35 cellular contexts compared by ENCODE assay signal in genomic region chr2:65820454-65820853, GRCh38.
"Had no signal": no experiment of that assay in that cellular context is flagged by ENCODE, and none has a peak within 500 bp of the region (broad histone marks: within the 10 kb centered on the region; RNA-seq: fewer than 3 reads in every experiment).

No MANE protein-coding gene starts in this region.

- H3K4me1 ChIP-seq: ascending aorta had no signal

- H3K9me3 Mint-ChIP-seq: activated CD4-positive, alpha-beta memory T cell treated with anti-CD3 and anti-CD28 coated beads for 36 hours; activated CD4-positive, alpha-beta T cell treated with anti-CD3 and anti-CD28 coated beads, Interleukin-2, amount 10 ng/mL, durations not matched to agents 24 days and 14 days; activated CD8-positive, alpha-beta T cell treated with anti-CD3 and anti-CD28 coated beads for 36 hours; activated naive CD4-positive, alpha-beta T cell treated with anti-CD3 and anti-CD28 coated beads, Interleukin-2, amount 10 ng/mL, durations not matched to agents 7 days and 5 days; activated naive CD8-positive, alpha-beta T cell treated with anti-CD3 and anti-CD28 coated beads, Interleukin-2, amount 10 ng/mL, durations not matched to agents 7 days and 5 days; activated naive CD8-positive, alpha-beta T cell treated with anti-CD3 and anti-CD28 coated beads, Interleukin-2, amount 50 U/mL, for 24 hours; activated T-helper 2 cell treated with anti-CD3 and anti-CD28 coated beads, Interferon-gamma antibody, Interleukin-2, Interleukin-4, amounts not matched to agents 10 μg/mL and 5 μg/mL and 100 μg/mL, durations not matched to agents 14 hours and 24 hours and 36 hours; central memory CD8-positive, alpha-beta T cell; T-helper 1 cell treated with Interleukin-12 subunit alpha and Interleukin-12 subunit beta and Interleukin-4 antibody, amounts not matched to agents 30 μg/mL and 1 μg/mL, for 36 hours; T-helper 2 cell treated with Interferon-gamma antibody and Interleukin-4, amounts not matched to agents 5 μg/mL and 100 μg/mL, for 36 hours had no signal

- H3K27me3 ChIP-seq: ascending aorta, cardiac muscle cell had no signal

- H3K27me3 Mint-ChIP-seq: activated CD4-positive, alpha-beta memory T cell treated with anti-CD3 and anti-CD28 coated beads for 36 hours; activated CD4-positive, alpha-beta T cell treated with anti-CD3 and anti-CD28 coated beads, Interleukin-2, amount 10 ng/mL, durations not matched to agents 24 days and 14 days; activated CD8-positive, alpha-beta T cell treated with anti-CD3 and anti-CD28 coated beads for 36 hours; activated naive CD4-positive, alpha-beta T cell treated with anti-CD3 and anti-CD28 coated beads, Interleukin-2, amount 10 ng/mL, durations not matched to agents 7 days and 5 days; activated naive CD8-positive, alpha-beta T cell; activated naive CD8-positive, alpha-beta T cell treated with anti-CD3 and anti-CD28 coated beads, Interleukin-2, amount 10 ng/mL, durations not matched to agents 7 days and 5 days; brain; central memory CD8-positive, alpha-beta T cell had no signal

- H3K4me3 Mint-ChIP-seq: activated B cell treated with CpG ODN at 0.5 μM for 24 hours; activated CD4-positive, alpha-beta memory T cell treated with anti-CD3 and anti-CD28 coated beads for 36 hours; activated CD4-positive, alpha-beta T cell treated with anti-CD3 and anti-CD28 coated beads, Interleukin-2, amount 10 ng/mL, durations not matched to agents 24 days and 14 days; activated CD8-positive, alpha-beta T cell treated with anti-CD3 and anti-CD28 coated beads for 36 hours; activated naive CD4-positive, alpha-beta T cell treated with anti-CD3 and anti-CD28 coated beads, Interleukin-2, amount 10 ng/mL, durations not matched to agents 7 days and 5 days; activated naive CD4-positive, alpha-beta T cell treated with anti-CD3 and anti-CD28 coated beads, Interleukin-2, amount 50 U/mL, for 24 hours; activated naive CD8-positive, alpha-beta T cell; activated naive CD8-positive, alpha-beta T cell treated with anti-CD3 and anti-CD28 coated beads, Interleukin-2, amount 10 ng/mL, durations not matched to agents 7 days and 5 days; activated naive CD8-positive, alpha-beta T cell treated with anti-CD3 and anti-CD28 coated beads, Interleukin-2, amount 50 U/mL, for 24 hours; activated T-cell treated with anti-CD3 and anti-CD28 coated beads, Interleukin-2, amount 50 U/mL, for 4 hours; brain; central memory CD8-positive, alpha-beta T cell; T-helper 1 cell treated with Interleukin-12 subunit alpha and Interleukin-12 subunit beta and Interleukin-4 antibody, amounts not matched to agents 30 μg/mL and 1 μg/mL, for 36 hours; T-helper 2 cell treated with Interferon-gamma antibody and Interleukin-4, amounts not matched to agents 5 μg/mL and 100 μg/mL, for 36 hours had no signal

- H3K9me3 ChIP-seq: ascending aorta had no signal

- H3K27ac ChIP-seq: ascending aorta, cardiac muscle cell, VCaP had no signal

- H3K36me3 Mint-ChIP-seq: activated CD4-positive, alpha-beta memory T cell treated with anti-CD3 and anti-CD28 coated beads for 36 hours; activated naive CD4-positive, alpha-beta T cell treated with anti-CD3 and anti-CD28 coated beads, Interleukin-2, amount 10 ng/mL, durations not matched to agents 7 days and 5 days; activated naive CD4-positive, alpha-beta T cell treated with anti-CD3 and anti-CD28 coated beads, Interleukin-2, amount 50 U/mL, for 24 hours; activated naive CD8-positive, alpha-beta T cell; activated naive CD8-positive, alpha-beta T cell treated with anti-CD3 and anti-CD28 coated beads, Interleukin-2, amount 10 ng/mL, durations not matched to agents 7 days and 5 days had no signal

- H3K4me3 ChIP-seq: ascending aorta, cardiac muscle cell had no signal

- DNase-seq: activated B cell treated with CpG ODN at 0.5 μM for 24 hours; activated CD4-positive, alpha-beta memory T cell treated with anti-CD3 and anti-CD28 coated beads for 36 hours; activated CD4-positive, alpha-beta T cell treated with anti-CD3 and anti-CD28 coated beads for 4 hours; activated CD4-positive, alpha-beta T cell treated with anti-CD3 and anti-CD28 coated beads, Interleukin-2, amount 10 ng/mL, durations not matched to agents 24 days and 14 days; activated CD4-positive, alpha-beta T cell treated with anti-CD3 and anti-CD28 coated beads, Interleukin-2, amount 50 U/mL, for 1 hour; activated CD4-positive, alpha-beta T cell treated with anti-CD3 and anti-CD28 coated beads, Interleukin-2, amount 50 U/mL, for 4 hours; activated CD4-positive, CD25-positive, alpha-beta regulatory T cell treated with anti-CD3 and anti-CD28 coated beads, Interleukin-2, amount 50 U/mL, for 72 hours; activated CD8-positive, alpha-beta memory T cell treated with anti-CD3 and anti-CD28 coated beads, Interleukin-2, amount 50 U/mL, for 4 hours; activated CD8-positive, alpha-beta T cell treated with anti-CD3 and anti-CD28 coated beads for 36 hours; activated effector memory CD4-positive, alpha-beta T cell treated with Interleukin-2 at 50 U/mL for 16 hours; activated gamma-delta T cell; activated naive CD4-positive, alpha-beta T cell treated with anti-CD3 and anti-CD28 coated beads, Interleukin-2, amount 10 ng/mL, durations not matched to agents 7 days and 5 days; activated naive CD4-positive, alpha-beta T cell treated with Interleukin-2 at 50 U/mL for 16 hours; activated naive CD8-positive, alpha-beta T cell treated with anti-CD3 and anti-CD28 coated beads, Interleukin-2, amount 10 ng/mL, durations not matched to agents 7 days and 5 days; activated naive CD8-positive, alpha-beta T cell treated with anti-CD3 and anti-CD28 coated beads, Interleukin-2, amount 50 U/mL, for 24 hours; activated T-cell treated with anti-CD3 and anti-CD28 coated beads for 4 hours; activated T-cell treated with anti-CD3 and anti-CD28 coated beads, Interleukin-2, amount 50 U/mL, for 1 hour; activated T-cell treated with anti-CD3 and anti-CD28 coated beads, Interleukin-2, amount 50 U/mL, for 4 hours; amygdala; anterior cingulate cortex; caudate nucleus; cerebellar nuclear complex; T-helper 1 cell; T-helper 2 cell; T-helper 9 cell had no signal

- H3K4me1 Mint-ChIP-seq: activated B cell treated with CpG ODN at 0.5 μM for 24 hours; activated CD4-positive, alpha-beta T cell treated with anti-CD3 and anti-CD28 coated beads, Interleukin-2, amount 10 ng/mL, durations not matched to agents 24 days and 14 days; activated naive CD4-positive, alpha-beta T cell treated with anti-CD3 and anti-CD28 coated beads, Interleukin-2, amount 10 ng/mL, durations not matched to agents 7 days and 5 days; activated naive CD4-positive, alpha-beta T cell treated with anti-CD3 and anti-CD28 coated beads, Interleukin-2, amount 50 U/mL, for 24 hours; activated naive CD8-positive, alpha-beta T cell treated with anti-CD3 and anti-CD28 coated beads, Interleukin-2, amount 10 ng/mL, durations not matched to agents 7 days and 5 days; activated naive CD8-positive, alpha-beta T cell treated with anti-CD3 and anti-CD28 coated beads, Interleukin-2, amount 50 U/mL, for 24 hours; brain; central memory CD8-positive, alpha-beta T cell had no signal

- H3K36me3 ChIP-seq: ascending aorta, cardiac muscle cell had no signal

- H3K27ac Mint-ChIP-seq: activated B cell treated with CpG ODN at 0.5 μM for 24 hours; activated CD4-positive, alpha-beta memory T cell treated with anti-CD3 and anti-CD28 coated beads for 36 hours; activated CD4-positive, alpha-beta T cell treated with anti-CD3 and anti-CD28 coated beads, Interleukin-2, amount 10 ng/mL, durations not matched to agents 24 days and 14 days; activated CD8-positive, alpha-beta T cell treated with anti-CD3 and anti-CD28 coated beads for 36 hours; activated naive CD4-positive, alpha-beta T cell treated with anti-CD3 and anti-CD28 coated beads, Interleukin-2, amount 10 ng/mL, durations not matched to agents 7 days and 5 days; activated naive CD4-positive, alpha-beta T cell treated with anti-CD3 and anti-CD28 coated beads, Interleukin-2, amount 50 U/mL, for 24 hours; activated naive CD8-positive, alpha-beta T cell; activated naive CD8-positive, alpha-beta T cell treated with anti-CD3 and anti-CD28 coated beads, Interleukin-2, amount 10 ng/mL, durations not matched to agents 7 days and 5 days; activated naive CD8-positive, alpha-beta T cell treated with anti-CD3 and anti-CD28 coated beads, Interleukin-2, amount 50 U/mL, for 24 hours; activated T-helper 2 cell treated with anti-CD3 and anti-CD28 coated beads, Interferon-gamma antibody, Interleukin-2, Interleukin-4, amounts not matched to agents 10 μg/mL and 5 μg/mL and 100 μg/mL, durations not matched to agents 14 hours and 24 hours and 36 hours; brain; T-helper 1 cell treated with Interleukin-12 subunit alpha and Interleukin-12 subunit beta and Interleukin-4 antibody, amounts not matched to agents 30 μg/mL and 1 μg/mL, for 36 hours; T-helper 2 cell treated with Interferon-gamma antibody and Interleukin-4, amounts not matched to agents 5 μg/mL and 100 μg/mL, for 36 hours had no signal
